2 cellular contexts compared by ENCODE assay signal in the genomic region with DNA sequence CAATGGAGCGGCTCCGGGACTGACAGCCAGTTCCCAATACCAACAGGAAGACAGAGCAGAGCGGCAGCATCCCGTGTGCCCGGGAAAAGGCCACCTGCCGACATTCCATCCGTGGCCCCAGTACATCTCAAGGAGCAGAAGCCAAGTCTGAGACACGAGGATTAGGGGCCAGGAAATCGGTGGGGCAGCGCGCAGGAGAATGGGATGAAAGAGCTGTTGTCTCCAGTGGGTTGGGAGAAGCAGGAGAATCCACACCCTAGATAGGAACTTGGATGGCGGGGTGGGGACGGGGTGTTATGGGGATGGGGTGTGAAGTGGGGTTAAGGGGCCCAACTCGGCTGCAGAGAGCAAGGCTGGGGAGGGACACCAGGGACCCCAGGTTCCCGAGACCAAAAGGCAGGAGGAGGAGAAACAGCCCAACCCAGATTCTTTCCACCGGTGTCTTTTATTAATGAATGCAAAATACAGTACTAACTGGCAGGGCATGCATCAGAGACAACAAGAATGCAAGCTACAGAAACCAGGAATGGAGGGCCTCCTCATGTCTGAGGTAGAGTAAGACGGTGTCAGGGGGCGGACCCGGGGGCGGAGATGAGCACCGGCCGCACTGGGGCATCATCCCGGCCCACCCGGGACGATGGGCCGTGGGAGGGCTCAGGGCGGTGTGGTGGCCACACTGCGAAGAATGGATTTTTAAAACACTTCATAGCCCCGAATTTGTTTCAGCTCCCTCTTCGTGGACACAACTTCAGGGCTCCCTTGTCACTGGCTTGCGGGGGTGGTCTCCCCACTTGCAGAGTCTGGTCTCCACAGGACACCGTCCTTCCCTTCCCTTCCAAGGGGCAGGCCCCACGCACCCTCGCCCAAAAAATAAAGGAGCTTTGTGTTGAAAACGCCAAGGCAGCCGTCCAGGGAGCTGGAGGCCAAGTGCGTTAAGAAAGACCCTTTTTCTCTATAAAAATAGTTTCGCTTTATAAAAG.
TF ChIP-seq lines count a peak whose summit lies in the region.

No MANE protein-coding gene starts in this region.

TF ChIP-seq in SK-N-SH, 30 proteins besides CTCF, POLR2A, EP300 and RAD21 (continued from another document):
- TF ChIP-seq MEF2A (IDR thresholded peaks at IDR 0.05; ENCODE audit: borderline replicate concordance, low read depth) = no peak
- TF ChIP-seq NFIC (IDR thresholded peaks at IDR 0.05; ENCODE audit: borderline replicate concordance) = no peak
- TF ChIP-seq TEAD4 (IDR thresholded peaks at IDR 0.05; ENCODE audit: borderline replicate concordance, insufficient read depth) = no peak
- TF ChIP-seq, protein P1, sequence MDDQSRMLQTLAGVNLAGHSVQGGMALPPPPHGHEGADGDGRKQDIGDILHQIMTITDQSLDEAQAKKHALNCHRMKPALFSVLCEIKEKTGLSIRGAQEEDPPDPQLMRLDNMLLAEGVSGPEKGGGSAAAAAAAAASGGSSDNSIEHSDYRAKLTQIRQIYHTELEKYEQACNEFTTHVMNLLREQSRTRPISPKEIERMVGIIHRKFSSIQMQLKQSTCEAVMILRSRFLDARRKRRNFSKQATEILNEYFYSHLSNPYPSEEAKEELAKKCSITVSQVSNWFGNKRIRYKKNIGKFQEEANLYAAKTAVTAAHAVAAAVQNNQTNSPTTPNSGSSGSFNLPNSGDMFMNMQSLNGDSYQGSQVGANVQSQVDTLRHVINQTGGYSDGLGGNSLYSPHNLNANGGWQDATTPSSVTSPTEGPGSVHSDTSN (IDR thresholded peaks at IDR 0.05) = no peak
- TF ChIP-seq MXI1 (IDR thresholded peaks at IDR 0.05; ENCODE audit: low read depth, low read length) = no peak
- no peak for TF ChIP-seq RXRA (IDR thresholded peaks at IDR 0.05; ENCODE audit: borderline replicate concordance, low read depth)

TF ChIP-seq in SK-N-SH treated with all-trans-retinoic acid at 6 μM for 48 hours, 23 proteins besides CTCF, POLR2A, EP300 and RAD21 (continued from another document):
- TF ChIP-seq, protein P2, sequence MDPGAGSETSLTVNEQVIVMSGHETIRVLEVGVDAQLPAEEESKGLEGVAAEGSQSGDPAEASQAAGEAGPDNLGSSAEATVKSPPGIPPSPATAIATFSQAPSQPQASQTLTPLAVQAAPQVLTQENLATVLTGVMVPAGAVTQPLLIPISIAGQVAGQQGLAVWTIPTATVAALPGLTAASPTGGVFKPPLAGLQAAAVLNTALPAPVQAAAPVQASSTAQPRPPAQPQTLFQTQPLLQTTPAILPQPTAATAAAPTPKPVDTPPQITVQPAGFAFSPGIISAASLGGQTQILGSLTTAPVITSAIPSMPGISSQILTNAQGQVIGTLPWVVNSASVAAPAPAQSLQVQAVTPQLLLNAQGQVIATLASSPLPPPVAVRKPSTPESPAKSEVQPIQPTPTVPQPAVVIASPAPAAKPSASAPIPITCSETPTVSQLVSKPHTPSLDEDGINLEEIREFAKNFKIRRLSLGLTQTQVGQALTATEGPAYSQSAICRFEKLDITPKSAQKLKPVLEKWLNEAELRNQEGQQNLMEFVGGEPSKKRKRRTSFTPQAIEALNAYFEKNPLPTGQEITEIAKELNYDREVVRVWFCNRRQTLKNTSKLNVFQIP (CRISPR knock-in tag; IDR thresholded peaks at IDR 0.05; ENCODE audit: borderline replicate concordance, low read depth) = no peak
- TF ChIP-seq PPARA (CRISPR knock-in tag; IDR thresholded peaks at IDR 0.05; ENCODE audit: borderline replicate concordance) = no peak
- TF ChIP-seq ARNTL (CRISPR knock-in tag; IDR thresholded peaks at IDR 0.05; ENCODE audit: borderline replicate concordance, low read depth) = no peak
- TF ChIP-seq CSDC2 (CRISPR knock-in tag; IDR thresholded peaks at IDR 0.05) = no peak
- no peak for TF ChIP-seq GLIS3 (CRISPR knock-in tag; IDR thresholded peaks at IDR 0.05)
- TF ChIP-seq ZFP30 (CRISPR knock-in tag; IDR thresholded peaks at IDR 0.05) = no peak
- no peak for TF ChIP-seq ZNF8 (CRISPR knock-in tag; IDR thresholded peaks at IDR 0.05)
- TF ChIP-seq TOX (CRISPR knock-in tag; IDR thresholded peaks at IDR 0.05; ENCODE audit: borderline replicate concordance) = no peak
- TF ChIP-seq ZNF565 (CRISPR knock-in tag; conservative IDR thresholded peaks at IDR 0.05; ENCODE audit: low read depth) = no peak
- TF ChIP-seq, protein P3, sequence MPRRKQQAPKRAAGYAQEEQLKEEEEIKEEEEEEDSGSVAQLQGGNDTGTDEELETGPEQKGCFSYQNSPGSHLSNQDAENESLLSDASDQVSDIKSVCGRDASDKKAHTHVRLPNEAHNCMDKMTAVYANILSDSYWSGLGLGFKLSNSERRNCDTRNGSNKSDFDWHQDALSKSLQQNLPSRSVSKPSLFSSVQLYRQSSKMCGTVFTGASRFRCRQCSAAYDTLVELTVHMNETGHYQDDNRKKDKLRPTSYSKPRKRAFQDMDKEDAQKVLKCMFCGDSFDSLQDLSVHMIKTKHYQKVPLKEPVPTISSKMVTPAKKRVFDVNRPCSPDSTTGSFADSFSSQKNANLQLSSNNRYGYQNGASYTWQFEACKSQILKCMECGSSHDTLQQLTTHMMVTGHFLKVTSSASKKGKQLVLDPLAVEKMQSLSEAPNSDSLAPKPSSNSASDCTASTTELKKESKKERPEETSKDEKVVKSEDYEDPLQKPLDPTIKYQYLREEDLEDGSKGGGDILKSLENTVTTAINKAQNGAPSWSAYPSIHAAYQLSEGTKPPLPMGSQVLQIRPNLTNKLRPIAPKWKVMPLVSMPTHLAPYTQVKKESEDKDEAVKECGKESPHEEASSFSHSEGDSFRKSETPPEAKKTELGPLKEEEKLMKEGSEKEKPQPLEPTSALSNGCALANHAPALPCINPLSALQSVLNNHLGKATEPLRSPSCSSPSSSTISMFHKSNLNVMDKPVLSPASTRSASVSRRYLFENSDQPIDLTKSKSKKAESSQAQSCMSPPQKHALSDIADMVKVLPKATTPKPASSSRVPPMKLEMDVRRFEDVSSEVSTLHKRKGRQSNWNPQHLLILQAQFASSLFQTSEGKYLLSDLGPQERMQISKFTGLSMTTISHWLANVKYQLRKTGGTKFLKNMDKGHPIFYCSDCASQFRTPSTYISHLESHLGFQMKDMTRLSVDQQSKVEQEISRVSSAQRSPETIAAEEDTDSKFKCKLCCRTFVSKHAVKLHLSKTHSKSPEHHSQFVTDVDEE (CRISPR knock-in tag; IDR thresholded peaks at IDR 0.05) = no peak
- no peak for TF ChIP-seq ZFP3 (CRISPR knock-in tag; IDR thresholded peaks at IDR 0.05)
